8 cellular contexts compared by ENCODE assay signal in genomic region chr1:2586154-2587070, GRCh38. TPM values are rescaled to one million over a fixed set of nuclear protein-coding genes. Genes with fewer than 3 reads are reported as not detected.
DNase-seq lines count a peak whose midpoint lies in the region; ATAC-seq and TF ChIP-seq lines count a peak whose summit lies in the region.

Gene PRXL2B (plus strand): TSS chr1:2586777. CDS start chr1:2586886, 109 bp downstream.

- TF ChIP-seq POLR2A in gastroesophageal sphincter (IDR thresholded peaks at IDR 0.05) = peak; percentile 86 to 88

- 0% methylated on average over 9 of the region's 107 CpGs; no CpG with 5 or more reads in 1 of the 2 donors for WGBS in gastroesophageal sphincter (ENCODE audit: low coverage in 1 of 2), 2 donors

- H3K27me3 ChIP-seq in GM06990 (replicated peaks; ENCODE audit: control insufficient read depth, insufficient read depth, low read length) (no peaks in the 10 kb centered on the region), gastroesophageal sphincter (no peaks in the 10 kb centered on the region), neutrophil (peaks cover 40% of the 10 kb centered on the region)

- peak; percentile 64 for ATAC-seq in HG02571 (IDR thresholded peaks at IDR 0.05; ENCODE audit: unreplicated experiment)
- ATAC-seq in SK-N-SH treated with all-trans-retinoic acid at 6 μM for 48 hours = peak; percentile 94
- ATAC-seq in gastroesophageal sphincter = peak; percentile 95

- H3K4me1 ChIP-seq in gastroesophageal sphincter = peaks cover 0 to 42% (median 25%) of the 10 kb centered on the region in 3 donors
- H3K4me1 ChIP-seq in neutrophil (ENCODE audit: control insufficient read depth in 1 of 2, insufficient read depth in 1 of 2, low read depth in 1 of 2, low read length in 1 of 2) = peaks cover 39 to 40% of the 10 kb centered on the region in 2 experiments

- no peak for TF ChIP-seq EP300 in gastroesophageal sphincter (IDR thresholded peaks at IDR 0.05)

- DNase-seq in GM06990 (ENCODE audit: extremely low read depth, insufficient read length) (peak; percentile 96), NCI-H1048 (lab: John Stamatoyannopoulos, UW) (peak; percentile 97), substantia nigra (lab: John Stamatoyannopoulos, UW) (peak; percentile 89 to 100 (median 98))
- DNase-seq in activated naive CD4-positive, alpha-beta T cell treated with anti-CD3 and anti-CD28 coated beads, Interleukin-2, amount 50 U/mL, for 16 hours = peak; percentile 97

- peak within 1 kb of the TSS; percentile 91 for H3K4me3 ChIP-seq in GM06990 (replicated peaks; ENCODE audit: low read depth, low read length)
- peak within 1 kb of the TSS; percentile 80 to 94 for H3K4me3 ChIP-seq in gastroesophageal sphincter
- peak within 1 kb of the TSS; percentile 86 to 88 for H3K4me3 ChIP-seq in neutrophil (ENCODE audit: low read depth in 1 of 2, low read length in 1 of 2)

- TF ChIP-seq CTCF in GM06990 (IDR thresholded peaks at IDR 0.05; ENCODE audit: insufficient read depth, low read length, poor library complexity, severe bottlenecking) = no peak
- peak in 1 of 4 experiments; percentile 10 for TF ChIP-seq CTCF in gastroesophageal sphincter (IDR thresholded peaks at IDR 0.05)
- TF ChIP-seq CTCF in neutrophil (IDR thresholded peaks at IDR 0.05) = no peak

- peak within 1 kb of the TSS; percentile 93 to 100 (median 98) for H3K27ac ChIP-seq in gastroesophageal sphincter
- H3K27ac ChIP-seq in neutrophil = peak within 1 kb of the TSS; percentile 100
- H3K27ac ChIP-seq in substantia nigra (ENCODE audit: low read depth, low read length, poor library complexity, severe bottlenecking) = peak within 1 kb of the TSS; percentile 87

- peaks cover 3% of the 10 kb centered on the region for H3K36me3 ChIP-seq in GM06990 (ENCODE audit: control insufficient read depth, insufficient read depth, low read length)
- H3K36me3 ChIP-seq in gastroesophageal sphincter = peaks cover 0 to 18% of the 10 kb centered on the region in 2 donors
- H3K36me3 ChIP-seq in neutrophil = no peaks in the 10 kb centered on the region

- H3K9me3 ChIP-seq in gastroesophageal sphincter (no peaks in the 10 kb centered on the region), neutrophil (no peaks in the 10 kb centered on the region)

TF ChIP-seq in SK-N-SH treated with all-trans-retinoic acid at 6 μM for 48 hours, 23 proteins besides CTCF, POLR2A, EP300 and RAD21:
- TF ChIP-seq ARNTL (CRISPR knock-in tag; IDR thresholded peaks at IDR 0.05; ENCODE audit: borderline replicate concordance, low read depth) (no peak), TCF4 (CRISPR knock-in tag; IDR thresholded peaks at IDR 0.05; ENCODE audit: borderline replicate concordance) (no peak), GLIS3 (CRISPR knock-in tag; IDR thresholded peaks at IDR 0.05) (no peak), BACH2 (CRISPR knock-in tag; IDR thresholded peaks at IDR 0.05; ENCODE audit: borderline replicate concordance) (no peak)

RNA-seq across cellular contexts. Expression of gene PRXL2B, which starts in this region (rescaled TPM):
- total RNA-seq in gastroesophageal sphincter = 10 to 100 TPM in 3 of 4 donors, 1 to 10 TPM in 1; 6.5 to 24.1 (median 14.0) TPM

Comparison
In these comparisons a context has a peak if more than half of its experiments do, and no peak if none do; other contexts are left out.
1. Peak in every context shown above with its lines: DNase-seq, ATAC-seq, H3K4me3 ChIP-seq and H3K27ac ChIP-seq.